In the genomic region with DNA sequence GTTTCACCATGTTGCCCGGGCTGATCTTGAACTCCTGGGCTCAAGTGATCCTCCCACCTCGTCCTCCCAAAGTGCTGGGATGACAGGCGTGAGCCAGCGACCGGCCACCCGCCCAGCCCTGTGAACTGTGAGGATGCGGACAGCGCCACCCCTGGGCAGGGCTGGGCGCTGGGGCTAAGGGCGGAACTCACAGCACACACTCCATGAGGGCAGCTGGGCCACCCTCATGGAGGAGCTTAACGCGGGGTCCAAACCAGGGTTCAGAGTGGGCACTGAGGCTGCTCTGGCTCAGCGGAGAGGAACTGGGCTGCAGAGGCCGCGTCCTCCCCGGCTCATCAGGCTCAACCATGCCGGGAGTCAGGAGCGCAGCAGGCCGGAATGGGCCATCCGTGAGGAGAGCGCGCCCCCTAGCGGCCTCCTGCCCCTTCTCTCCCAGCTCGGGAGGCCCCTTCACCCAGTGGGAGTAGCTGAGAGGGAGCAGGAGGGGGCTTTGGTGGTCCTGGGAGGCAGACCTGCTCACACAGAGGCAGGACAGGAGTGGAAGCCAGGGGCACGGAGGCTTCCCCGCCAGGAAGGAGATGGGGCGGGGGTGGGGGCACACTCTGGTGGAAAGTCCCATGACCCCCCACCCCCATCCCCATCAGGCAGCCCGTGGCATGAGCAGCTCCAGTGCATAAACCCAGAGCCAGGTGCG, we compare ENCODE assay signal across 1 cellular context.
TF ChIP-seq lines count a peak whose summit lies in the region.

No MANE protein-coding gene starts in this region.

TF ChIP-seq in WTC11, 78 proteins besides CTCF, POLR2A, EP300 and RAD21 (continued from another document):
- TF ChIP-seq, protein P1, sequence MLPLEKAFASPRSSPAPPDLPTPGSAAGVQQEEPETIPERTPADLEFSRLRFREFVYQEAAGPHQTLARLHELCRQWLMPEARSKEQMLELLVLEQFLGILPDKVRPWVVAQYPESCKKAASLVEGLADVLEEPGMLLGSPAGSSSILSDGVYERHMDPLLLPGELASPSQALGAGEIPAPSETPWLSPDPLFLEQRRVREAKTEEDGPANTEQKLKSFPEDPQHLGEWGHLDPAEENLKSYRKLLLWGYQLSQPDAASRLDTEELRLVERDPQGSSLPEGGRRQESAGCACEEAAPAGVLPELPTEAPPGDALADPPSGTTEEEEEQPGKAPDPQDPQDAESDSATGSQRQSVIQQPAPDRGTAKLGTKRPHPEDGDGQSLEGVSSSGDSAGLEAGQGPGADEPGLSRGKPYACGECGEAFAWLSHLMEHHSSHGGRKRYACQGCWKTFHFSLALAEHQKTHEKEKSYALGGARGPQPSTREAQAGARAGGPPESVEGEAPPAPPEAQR (CRISPR knock-in tag; IDR thresholded peaks at IDR 0.05) = no peak
- no peak for TF ChIP-seq CREM (CRISPR knock-in tag; IDR thresholded peaks at IDR 0.05)
- no peak for TF ChIP-seq RELA (CRISPR knock-in tag; IDR thresholded peaks at IDR 0.05; ENCODE audit: borderline replicate concordance)
- TF ChIP-seq NR1H2 (CRISPR knock-in tag; IDR thresholded peaks at IDR 0.05) = no peak
- no peak for TF ChIP-seq ATF1 (CRISPR knock-in tag; IDR thresholded peaks at IDR 0.05)
- TF ChIP-seq, protein P2, sequence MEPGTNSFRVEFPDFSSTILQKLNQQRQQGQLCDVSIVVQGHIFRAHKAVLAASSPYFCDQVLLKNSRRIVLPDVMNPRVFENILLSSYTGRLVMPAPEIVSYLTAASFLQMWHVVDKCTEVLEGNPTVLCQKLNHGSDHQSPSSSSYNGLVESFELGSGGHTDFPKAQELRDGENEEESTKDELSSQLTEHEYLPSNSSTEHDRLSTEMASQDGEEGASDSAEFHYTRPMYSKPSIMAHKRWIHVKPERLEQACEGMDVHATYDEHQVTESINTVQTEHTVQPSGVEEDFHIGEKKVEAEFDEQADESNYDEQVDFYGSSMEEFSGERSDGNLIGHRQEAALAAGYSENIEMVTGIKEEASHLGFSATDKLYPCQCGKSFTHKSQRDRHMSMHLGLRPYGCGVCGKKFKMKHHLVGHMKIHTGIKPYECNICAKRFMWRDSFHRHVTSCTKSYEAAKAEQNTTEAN (CRISPR knock-in tag; IDR thresholded peaks at IDR 0.05) = no peak
- TF ChIP-seq ESRRA (CRISPR knock-in tag; IDR thresholded peaks at IDR 0.05; ENCODE audit: borderline replicate concordance) = no peak
TF ChIP-seq in WTC11: peak in this region for 2.
